Comparison of ENCODE assay signal across 24 cellular contexts in genomic region chr16:79215289-79215688, GRCh38.
"Had no signal": no experiment of that assay in that cellular context is flagged by ENCODE, and none has a peak within 500 bp of the region (broad histone marks: within the 10 kb centered on the region; RNA-seq: fewer than 3 reads in every experiment).

No MANE protein-coding gene starts in this region.

- H3K27me3 Mint-ChIP-seq: naive B cell had no signal

- H3K9me3 ChIP-seq: left lung, lower lobe of right lung, mucosa of descending colon had no signal

- H3K4me1 Mint-ChIP-seq: mesothelial cell of epicardium had no signal

- DNase-seq: dermis blood vessel endothelial cell; dorsolateral prefrontal cortex; effector CD4-positive, alpha-beta T cell; effector memory CD4-positive, alpha-beta T cell; foreskin keratinocyte; glutamatergic neuron; head of caudate nucleus; heart right ventricle; hippocampal formation; left cardiac atrium; left lung; left ventricle myocardium superior; lower lobe of right lung; mesenchymal stem cell; mucosa of descending colon; naive B cell had no signal

- FAIRE-seq: colon, endothelial cell of umbilical vein, frontal cortex, islet of Langerhans, keratinocyte had no signal

- H3K4me3 Mint-ChIP-seq: mesothelial cell of epicardium had no signal

- H3K36me3 ChIP-seq: esophagus muscularis mucosa, heart right ventricle, left lung, lower lobe of right lung had no signal

- H3K27ac ChIP-seq: coronary artery, dorsolateral prefrontal cortex, esophagus muscularis mucosa, foreskin keratinocyte, heart right ventricle, left lung, lower lobe of right lung had no signal

- ATAC-seq: foreskin keratinocyte, heart right ventricle, left cardiac atrium, left lung, left ventricle myocardium superior, lower lobe of right lung, mucosa of descending colon had no signal

- H3K27ac Mint-ChIP-seq: mesothelial cell of epicardium, naive B cell had no signal

- H3K4me3 ChIP-seq: coronary artery, dorsolateral prefrontal cortex, esophagus muscularis mucosa, heart right ventricle, left lung, lower lobe of right lung, mucosa of descending colon had no signal

- H3K27me3 ChIP-seq: dorsolateral prefrontal cortex, esophagus muscularis mucosa, foreskin keratinocyte, heart right ventricle, left lung had no signal

- H3K4me1 ChIP-seq: foreskin keratinocyte, left lung, lower lobe of right lung had no signal
